In genomic region chr19:10842788-10843187, GRCh38 we compare ENCODE assay signal across 8 cellular contexts. TPM values are rescaled to one million over a fixed set of nuclear protein-coding genes. Genes with fewer than 3 reads are reported as not detected.
"Had no signal": no experiment of that assay in that cellular context is flagged by ENCODE, and none has a peak within 500 bp of the region (broad histone marks: within the 10 kb centered on the region; RNA-seq: fewer than 3 reads in every experiment).

No MANE protein-coding gene starts in this region.

- H3K4me3 Mint-ChIP-seq: GM23338, H9 had no signal

- H2AFZ ChIP-seq: GM23338 had no signal

- FAIRE-seq: HepG2 had no signal

- H3K4me1 Mint-ChIP-seq: GM23338 had no signal

- H3K27ac Mint-ChIP-seq: GM23338, H9 had no signal

- H3K4me2 ChIP-seq: GM23338 had no signal

- H3K27ac ChIP-seq: HL-60 had no signal

- DNase-seq: H9, HCEC 1CT, KG1 had no signal

- ATAC-seq: GM23338, HepG2 had no signal

- H3K4me3 ChIP-seq: GM23338 had no signal

RNA-seq across cellular contexts. Expression of gene C19orf38, which starts 5.4 kb away (rescaled TPM):
- total RNA-seq: GM23338, H4, H9, HepG2, HT1080 had no signal
